ENCODE assay signal across 14 cellular contexts in genomic region chr7:33887576-33887975, GRCh38. TPM values are rescaled to one million over a fixed set of nuclear protein-coding genes. Genes with fewer than 3 reads are reported as not detected.
A peak's percentile ranks its signal among the peaks of the same experiment; 100 is the strongest.
DNase-seq lines count a peak whose midpoint lies in the region; ATAC-seq and TF ChIP-seq lines count a peak whose summit lies in the region.
"Had no signal": no experiment of that assay in that cellular context is flagged by ENCODE, and none has a peak within 500 bp of the region (broad histone marks: within the 10 kb centered on the region; RNA-seq: fewer than 3 reads in every experiment).

No MANE protein-coding gene starts in this region.

- CTCF ChIA-PET in IMR-90 (lab: Yijun Ruan, JAX): no interaction called here

- H3K79me2 ChIP-seq in trophoblast cell (ENCODE audit: control insufficient read depth, insufficient read depth, low read length, poor library complexity): no peaks in the 10 kb centered on the region

- no peak for TF ChIP-seq POLR2A in IMR-90 (IDR thresholded peaks at IDR 0.05; ENCODE audit: low read depth, low read length)
- TF ChIP-seq POLR2A in prostate gland (IDR thresholded peaks at IDR 0.05): no peak

- no peak overlapping the region for H2BK5ac ChIP-seq in IMR-90 (ENCODE audit: low read depth, low read length, poor library complexity, severe bottlenecking)
- no peak overlapping the region for H2BK5ac ChIP-seq in mesenchymal stem cell (ENCODE audit: low read depth, low read length, poor library complexity, severe bottlenecking)
- no peak overlapping the region for H2BK5ac ChIP-seq in trophoblast cell (ENCODE audit: low read depth, low read length, poor library complexity)

- H3K9me1 ChIP-seq in IMR-90 (ENCODE audit: insufficient read depth, low read length): peaks cover 9% of the 10 kb centered on the region; the same call in 1 of the 2 replicates

- H2AK9ac ChIP-seq in IMR-90 (replicated peaks; ENCODE audit: low read depth, low read length, poor library complexity): no peak overlapping the region

- H3K27ac ChIP-seq in IMR-90 (ENCODE audit: insufficient read depth, low read length): no peak overlapping the region
- H3K27ac ChIP-seq in SK-N-MC: peak overlapping the region; percentile 88
- H3K27ac ChIP-seq in mesenchymal stem cell (ENCODE audit: low read length, poor library complexity, severe bottlenecking): no peak overlapping the region
- no peak overlapping the region for H3K27ac ChIP-seq in trophoblast cell (ENCODE audit: low read depth, low read length)
- H3K27ac ChIP-seq in prostate gland: no peak overlapping the region
- H3K27ac ChIP-seq: BLaER1 had no signal

- H3K9ac ChIP-seq in IMR-90 (ENCODE audit: low read depth, low read length) (no peak overlapping the region), SK-N-MC (ENCODE audit: insufficient read length) (no peak overlapping the region), mesenchymal stem cell (ENCODE audit: low read length) (no peak overlapping the region), trophoblast cell (ENCODE audit: low read length) (no peak overlapping the region)
- H3K9ac ChIP-seq: BLaER1 had no signal

- no peak overlapping the region for H2BK120ac ChIP-seq in IMR-90 (ENCODE audit: low read depth, low read length)
- no peak overlapping the region for H2BK120ac ChIP-seq in mesenchymal stem cell (ENCODE audit: low read depth, low read length)
- peak overlapping the region; percentile 9 for H2BK120ac ChIP-seq in trophoblast cell (ENCODE audit: insufficient read depth, low read length, poor library complexity)

- TF ChIP-seq CTCF in IMR-90 (conservative IDR thresholded peaks at IDR 0.05; ENCODE audit: low read depth, low read length) (no peak), prostate gland (IDR thresholded peaks at IDR 0.05) (no peak)

- H4K5ac ChIP-seq in IMR-90 (ENCODE audit: low read depth, low read length): no peak overlapping the region

- intact Hi-C loops in IMR-90 (cut with micrococcal nuclease): loop anchor here (5.0 kb wide), 1 partner anchor 80 kb away; no protein-coding TSS in a partner anchor
- intact Hi-C loops in prostate gland (cut with DNase I): no loop called here

- in situ Hi-C loops in IMR-90 (cut with MboI; ENCODE audit: low sequenced_read_pairs) (no loop called here), G401 (cut with HindIII; ENCODE audit: low sequenced_read_pairs) (no loop called here)

- no peaks in the 10 kb centered on the region for H3K79me1 ChIP-seq in IMR-90 (ENCODE audit: low read depth in 1 of 2, low read length in 2 of 2)
- H3K79me1 ChIP-seq in mesenchymal stem cell (replicated peaks; ENCODE audit: low read length, poor library complexity, severe bottlenecking): no peaks in the 10 kb centered on the region
- H3K79me1 ChIP-seq in trophoblast cell (ENCODE audit: low read length): peaks cover 3% of the 10 kb centered on the region

- 100% methylated on average over 1 of the region's 2 CpGs; no CpG with 5 or more reads in 1 of the 2 experiments for WGBS in IMR-90 (ENCODE audit: extremely low coverage in 2 of 2, insufficient read length in 1 of 2), 2 experiments
- 88% methylated on average over 2 of the region's 2 CpGs for WGBS in mesenchymal stem cell
- no CpG with 5 or more reads among the region's 2 CpGs for WGBS in trophoblast cell (ENCODE audit: extremely low coverage, insufficient coverage, insufficient read length)
- 93% methylated on average over 2 of the region's 2 CpGs for WGBS in prostate gland

- no peak overlapping the region for H3K4me3 ChIP-seq in IMR-90 (ENCODE audit: insufficient read depth, low read depth, low read length)
- H3K4me3 ChIP-seq in SK-N-MC: no peak overlapping the region
- H3K4me3 ChIP-seq in mesenchymal stem cell (ENCODE audit: insufficient read depth in 1 of 2, low read depth in 1 of 2, low read length in 2 of 2): no peak overlapping the region
- H3K4me3 ChIP-seq in trophoblast cell (ENCODE audit: low read depth, low read length): no peak overlapping the region
- H3K4me3 ChIP-seq in prostate gland: no peak overlapping the region
- H3K4me3 ChIP-seq: BLaER1, GM12878 had no signal

- H3K9me3 ChIP-seq in IMR-90 (ENCODE audit: control insufficient read depth, insufficient read depth, low read length) (peaks cover 3% of the 10 kb centered on the region; the same call in 1 of the 2 replicates), SK-N-MC (ENCODE audit: low read depth, low read length) (no peaks in the 10 kb centered on the region), mesenchymal stem cell (ENCODE audit: control insufficient read depth, low read length) (no peaks in the 10 kb centered on the region), trophoblast cell (ENCODE audit: insufficient read depth, low read depth, low read length) (no peaks in the 10 kb centered on the region), prostate gland (no peaks in the 10 kb centered on the region)
- H3K9me3 ChIP-seq: BLaER1 had no signal

- H4K91ac ChIP-seq in IMR-90 (ENCODE audit: insufficient read depth, low read depth, low read length): 0 out of 2 replicates have a peak overlapping the region, but pooled peaks have one; percentile 15
- no peak overlapping the region for H4K91ac ChIP-seq in mesenchymal stem cell (ENCODE audit: low read length)
- H4K91ac ChIP-seq in trophoblast cell (ENCODE audit: low read depth, low read length): no peak overlapping the region

- no peak overlapping the region for H4K12ac ChIP-seq in trophoblast cell (ENCODE audit: low read depth, low read length)

- DNase-seq in IMR-90: no peak
- DNase-seq in SK-N-MC (ENCODE audit: low read depth, low spot score): no peak
- no peak for DNase-seq in mesenchymal stem cell
- no peak for DNase-seq in trophoblast cell
- no peak for DNase-seq in SKM-1 (lab: John Stamatoyannopoulos, UW; ENCODE audit: unreplicated experiment)
- no peak for DNase-seq in G401 (ENCODE audit: low spot score)
- no peak for DNase-seq in prostate gland (ENCODE audit: low spot score)
- DNase-seq: 8988T, AML-193, HCEC 1CT, HFFc6 had no signal

- H3K36me3 ChIP-seq in IMR-90 (ENCODE audit: control insufficient read depth, insufficient read depth, low read length) (no peaks in the 10 kb centered on the region), SK-N-MC (ENCODE audit: insufficient read depth, low read length) (no peaks in the 10 kb centered on the region), mesenchymal stem cell (ENCODE audit: control insufficient read depth in 1 of 2, insufficient read depth in 2 of 2, low read depth in 1 of 2, low read length in 2 of 2) (no peaks in the 10 kb centered on the region), trophoblast cell (ENCODE audit: control insufficient read depth in 1 of 2, insufficient read depth in 2 of 2, low read length in 2 of 2) (no peaks in the 10 kb centered on the region), prostate gland (no peaks in the 10 kb centered on the region)
- H3K36me3 ChIP-seq: BLaER1 had no signal

- no peak overlapping the region for H2AK5ac ChIP-seq in IMR-90 (ENCODE audit: low read depth, low read length)
- no peak overlapping the region for H2AK5ac ChIP-seq in mesenchymal stem cell (ENCODE audit: low read length, severe bottlenecking)
- no peak overlapping the region for H2AK5ac ChIP-seq in trophoblast cell (ENCODE audit: low read length)

- H3K4me1 ChIP-seq in IMR-90 (ENCODE audit: control insufficient read depth, insufficient read depth, low read length) (peaks cover 11% of the 10 kb centered on the region), mesenchymal stem cell (ENCODE audit: control insufficient read depth, insufficient read depth, low read depth, low read length) (peaks cover 3% of the 10 kb centered on the region), trophoblast cell (ENCODE audit: control insufficient read depth in 1 of 2, insufficient read depth in 2 of 2, low read length in 2 of 2) (peaks cover 14 to 26% of the 10 kb centered on the region in 2 experiments), prostate gland (replicated peaks) (no peaks in the 10 kb centered on the region)
- H3K4me1 ChIP-seq: BLaER1 had no signal

- peaks cover 10% of the 10 kb centered on the region for H3K27me3 ChIP-seq in IMR-90 (ENCODE audit: control insufficient read depth, insufficient read depth, low read length)
- peaks cover 0 to 3% of the 10 kb centered on the region in 2 experiments for H3K27me3 ChIP-seq in mesenchymal stem cell (ENCODE audit: control insufficient read depth in 1 of 2, insufficient read depth in 1 of 2, low read length in 2 of 2)
- no peaks in the 10 kb centered on the region for H3K27me3 ChIP-seq in trophoblast cell (ENCODE audit: insufficient read depth, low read length)
- H3K27me3 ChIP-seq in prostate gland (replicated peaks; ENCODE audit: insufficient read depth): no peaks in the 10 kb centered on the region
- H3K27me3 ChIP-seq: BLaER1 had no signal

- ATAC-seq in IMR-90 (ENCODE audit: low read depth) (no peak), HG03571 (IDR thresholded peaks at IDR 0.05; ENCODE audit: unreplicated experiment) (no peak)
- ATAC-seq: GM12878 had no signal

- BruUV-seq in IMR-90 (replicated peaks; lab: Mats Ljungman, UMichigan): no TSS peak

- H3K56ac ChIP-seq in IMR-90 (ENCODE audit: extremely low read depth, insufficient read depth, low read length): no peak overlapping the region

- TF ChIP-seq RAD21 in IMR-90 (IDR thresholded peaks at IDR 0.05; ENCODE audit: low read length): no peak

- H3K4me2 ChIP-seq in IMR-90 (ENCODE audit: low read depth, low read length) (no peak overlapping the region), mesenchymal stem cell (ENCODE audit: low read length, poor library complexity, severe bottlenecking) (no peak overlapping the region), trophoblast cell (ENCODE audit: low read length) (no peak overlapping the region)
- H3K4me2 ChIP-seq: BLaER1 had no signal

- POLR2A ChIA-PET in IMR-90 (lab: Charles Lee; ENCODE audit: unreplicated experiment): no interaction called here

- no peak overlapping the region for H2BK20ac ChIP-seq in IMR-90 (ENCODE audit: low read depth, low read length)

- dilution Hi-C loops in IMR-90 (cut with HindIII; ENCODE audit: low sequenced_read_pairs, unreplicated experiment): no loop called here

- no peak overlapping the region; the same call in 1 of the 2 replicates for H3K4ac ChIP-seq in IMR-90 (ENCODE audit: low read depth, low read length)
- peak overlapping the region; percentile 4 to 28 for H3K4ac ChIP-seq in mesenchymal stem cell (ENCODE audit: low read depth in 1 of 2, low read length in 2 of 2)
- no peak overlapping the region for H3K4ac ChIP-seq in trophoblast cell (ENCODE audit: low read depth, low read length)

- no peak overlapping the region for H4K8ac ChIP-seq in IMR-90 (ENCODE audit: low read depth in 2 of 2, low read length in 2 of 2)
- no peak overlapping the region for H4K8ac ChIP-seq in mesenchymal stem cell (ENCODE audit: low read length)
- no peak overlapping the region for H4K8ac ChIP-seq in trophoblast cell (ENCODE audit: low read depth, low read length)

- H3K18ac ChIP-seq in IMR-90 (ENCODE audit: low read depth, low read length) (no peak overlapping the region), mesenchymal stem cell (ENCODE audit: low read depth in 1 of 2, low read length in 2 of 2) (peak overlapping the region in 1 of 2 experiments; percentile 72), trophoblast cell (ENCODE audit: low read length) (no peak overlapping the region)

- H2AFZ ChIP-seq in IMR-90 (replicated peaks; ENCODE audit: low read length, poor library complexity) (no peak overlapping the region), mesenchymal stem cell (ENCODE audit: low read depth, low read length) (no peak overlapping the region), trophoblast cell (ENCODE audit: insufficient read depth, low read length, poor library complexity) (no peak overlapping the region)

- H3K14ac ChIP-seq in IMR-90 (replicated peaks; ENCODE audit: low read depth, low read length) (0 out of 2 replicates have a peak overlapping the region, but pooled peaks have one; percentile 24), mesenchymal stem cell (ENCODE audit: low read length in 2 of 2) (peak overlapping the region in 1 of 2 experiments; percentile 28), trophoblast cell (ENCODE audit: low read length) (no peak overlapping the region)

- H3K23ac ChIP-seq in IMR-90 (ENCODE audit: low read depth, low read length): no peak overlapping the region
- H3K23ac ChIP-seq in mesenchymal stem cell (ENCODE audit: low read length in 2 of 2): no peak overlapping the region
- no peak overlapping the region for H3K23ac ChIP-seq in trophoblast cell (ENCODE audit: low read length)

- H4K20me1 ChIP-seq in IMR-90 (ENCODE audit: insufficient read depth, low read length): no peaks in the 10 kb centered on the region
- H4K20me1 ChIP-seq: BLaER1 had no signal

- H2BK15ac ChIP-seq in IMR-90 (ENCODE audit: low read depth, low read length): no peak overlapping the region
- no peak overlapping the region for H2BK15ac ChIP-seq in mesenchymal stem cell (ENCODE audit: low read depth, poor library complexity, severe bottlenecking)

- peak overlapping the region in 1 of 2 experiments; percentile 68 for H2BK12ac ChIP-seq in mesenchymal stem cell (ENCODE audit: low read length in 2 of 2)
- peak overlapping the region; percentile 32 for H2BK12ac ChIP-seq in trophoblast cell (ENCODE audit: low read length)

RNA-seq across cellular contexts. Expression of gene BMPER, which starts 17.8 kb away (rescaled TPM):
- total RNA-seq in IMR-90 (2012; rRNA removed) (7.5 and 7.9 TPM in 2 replicates), prostate gland (1 to 10 TPM; 4.5 to 8.4 TPM)
- polyA plus RNA-seq in IMR-90 (2012; rRNA removed): 4.6 and 6.2 TPM in 2 replicates
- 4.7 and 5.8 TPM in 2 replicates for polyA plus RNA-seq in IMR-90 (2012; cell fraction: cytosol; rRNA removed)
- 6.5 and 7.8 TPM in 2 replicates for polyA plus RNA-seq in IMR-90 (2012; cell fraction: nucleus; rRNA removed; ENCODE audit: low replicate concordance)
- 1.4 TPM for polyA plus RNA-seq in mesenchymal stem cell (2013, experiment 1 of 2)
- polyA plus RNA-seq in mesenchymal stem cell (2013, experiment 2 of 2): 1.5 TPM
- 1.4 and 1.9 TPM in 2 replicates for polyA plus RNA-seq in trophoblast cell (2013)
- total RNA-seq in G401 (2014; rRNA removed; shearing (Covaris generic)): not detected in 2 replicates
- total RNA-seq: GM12878 had no signal

Comparison
In these comparisons a context has a peak if more than half of its experiments do, and no peak if none do; other contexts are left out.
1. H3K4ac ChIP-seq: peak in mesenchymal stem cell (2 of 2); none in IMR-90 (single experiment) and trophoblast cell (single experiment).